8 cellular contexts compared by ENCODE assay signal in the genomic region with DNA sequence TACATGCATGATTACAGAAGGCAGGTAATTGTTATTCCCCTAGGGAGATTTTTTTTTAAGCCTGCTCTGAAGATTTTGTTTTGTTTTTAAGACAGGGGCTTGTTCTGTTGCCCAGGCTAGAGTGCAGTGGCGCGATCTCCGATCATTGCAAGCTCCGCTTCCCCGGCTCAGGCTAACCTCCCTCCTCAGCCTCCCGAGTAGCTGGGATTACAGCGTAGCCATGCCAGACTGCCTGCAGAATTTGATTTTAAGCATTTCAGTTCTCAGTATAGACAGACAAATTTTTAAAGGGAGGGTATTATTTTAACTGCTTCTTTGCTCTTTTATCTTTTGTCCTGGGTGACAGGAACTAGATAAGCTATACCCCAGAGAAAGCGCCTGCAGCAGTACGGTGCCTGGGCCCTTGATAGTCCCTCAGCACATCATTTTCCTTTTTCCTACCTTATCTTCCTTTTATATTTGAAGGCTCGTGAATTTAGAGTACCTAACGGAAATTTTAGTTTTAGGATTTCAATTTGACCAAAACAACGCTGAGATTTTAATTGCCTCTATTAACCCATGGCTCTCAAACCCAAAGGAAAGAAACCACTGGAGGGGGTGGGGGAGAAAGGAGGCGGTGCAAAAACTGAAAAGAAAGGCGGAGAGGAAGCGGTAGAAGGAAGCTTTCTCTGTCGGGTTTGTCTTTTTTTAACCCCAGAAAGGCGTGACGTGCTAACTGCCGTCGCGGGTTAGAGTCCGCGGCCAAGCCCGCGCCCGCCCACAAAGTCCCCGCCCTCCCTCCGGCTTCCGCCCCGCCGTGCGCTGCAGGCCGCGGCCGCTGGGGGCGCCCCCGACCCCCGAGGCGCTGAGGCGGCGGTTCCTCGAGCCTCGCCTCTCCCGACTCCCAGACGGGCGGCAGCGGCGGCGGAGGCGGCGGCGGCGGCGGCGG. TPM values are rescaled to one million over a fixed set of nuclear protein-coding genes. Genes with fewer than 3 reads are reported as not detected.
DNase-seq lines count a peak whose midpoint lies in the region; ATAC-seq and TF ChIP-seq lines count a peak whose summit lies in the region.

A gene (plus strand): TSS at position 886 of the 928 bp plus-strand sequence. CDS start 329 bp downstream, outside the sequence.

- no peaks in the 10 kb centered on the region for H3K27me3 ChIP-seq in CD8-positive, alpha-beta memory T cell (ENCODE audit: insufficient read depth, low read length, poor library complexity, severe bottlenecking)
- H3K27me3 ChIP-seq in effector memory CD4-positive, alpha-beta T cell (replicated peaks; ENCODE audit: control insufficient read depth, insufficient read depth, low read length, poor library complexity, severe bottlenecking), result no peaks in the 10 kb centered on the region
- H3K27me3 ChIP-seq in mesendoderm (ENCODE audit: insufficient read depth, low read length, poor library complexity), result no peaks in the 10 kb centered on the region

- H3K36me3 ChIP-seq in CD8-positive, alpha-beta memory T cell (ENCODE audit: insufficient read depth, low read length), result no peaks in the 10 kb centered on the region
- H3K36me3 ChIP-seq in effector memory CD4-positive, alpha-beta T cell (ENCODE audit: control insufficient read depth, insufficient read depth, low read length), result no peaks in the 10 kb centered on the region
- H3K36me3 ChIP-seq in mesendoderm (ENCODE audit: control insufficient read depth, insufficient read depth, low read length), result no peaks in the 10 kb centered on the region

- peaks cover 0 to 4% (median 0%) of the 10 kb centered on the region in 3 donors for H3K36me3 Mint-ChIP-seq in CD8-positive, alpha-beta memory T cell
- no peaks in the 10 kb centered on the region for H3K36me3 Mint-ChIP-seq in activated CD8-positive, alpha-beta T cell treated with anti-CD3 and anti-CD28 coated beads for 36 hours (ENCODE audit: low read depth)

- peaks cover 34 to 45% (median 40%) of the 10 kb centered on the region in 3 donors for H3K4me1 Mint-ChIP-seq in CD8-positive, alpha-beta memory T cell
- peaks cover 35% of the 10 kb centered on the region for H3K4me1 Mint-ChIP-seq in activated CD8-positive, alpha-beta T cell treated with anti-CD3 and anti-CD28 coated beads for 36 hours (ENCODE audit: low read depth)

- DNase-seq in CD8-positive, alpha-beta memory T cell, result peak; percentile 82 to 91 (median 89)
- DNase-seq in NCI-H82 treated with DMSO at 0.1 percent for 48 hours (lab: John Stamatoyannopoulos, UW; ENCODE audit: unreplicated experiment) (peak; percentile 77), mesendoderm (peak; percentile 95)
- DNase-seq in activated CD8-positive, alpha-beta T cell treated with anti-CD3 and anti-CD28 coated beads for 36 hours, result peak; percentile 91
- DNase-seq in effector memory CD4-positive, alpha-beta T cell, result peak; percentile 82 to 88 (median 83)
- DNase-seq in stimulated activated CD8-positive, alpha-beta memory T cell treated with anti-CD3 and anti-CD28 coated beads, Interleukin-12 subunit alpha, Interleukin-12 subunit beta, amount 100 ng/mL, for 24 hours (ENCODE audit: extremely low read depth), result peak; percentile 73

- no peak within 1 kb of the TSS for H2BK120ac ChIP-seq in mesendoderm (ENCODE audit: low read depth, low read length)

- H3K4me3 ChIP-seq in CD8-positive, alpha-beta memory T cell (ENCODE audit: low read length), result peak within 1 kb of the TSS; percentile 61
- H3K4me3 ChIP-seq in effector memory CD4-positive, alpha-beta T cell (ENCODE audit: insufficient read depth, low read depth, low read length, poor library complexity, severe bottlenecking), result peak within 1 kb of the TSS; percentile 65
- peak within 1 kb of the TSS; percentile 69 for H3K4me3 ChIP-seq in mesendoderm (ENCODE audit: low read length)

- H3K4me2 ChIP-seq in mesendoderm (ENCODE audit: low read length), result peak within 1 kb of the TSS; percentile 79

- intact Hi-C loops in activated CD8-positive, alpha-beta T cell treated with anti-CD3 and anti-CD28 coated beads for 36 hours (cut with micrococcal nuclease), result loop anchor here (2.0 to 10.0 kb wide), 3 partner anchors 83 to 787 kb away; no protein-coding TSS in a partner anchor

- peak within 1 kb of the TSS; percentile 72 for H3K9ac ChIP-seq in mesendoderm (ENCODE audit: low read length)

- peak within 1 kb of the TSS; percentile 94 for H3K56ac ChIP-seq in mesendoderm (ENCODE audit: low read length)

- H3K27me3 Mint-ChIP-seq in CD8-positive, alpha-beta memory T cell, result no peaks in the 10 kb centered on the region
- no peaks in the 10 kb centered on the region for H3K27me3 Mint-ChIP-seq in activated CD8-positive, alpha-beta T cell treated with anti-CD3 and anti-CD28 coated beads for 36 hours

- H3K4me1 ChIP-seq in CD8-positive, alpha-beta memory T cell (ENCODE audit: insufficient read depth, low read length), result peaks cover 28% of the 10 kb centered on the region
- peaks cover 19% of the 10 kb centered on the region for H3K4me1 ChIP-seq in effector memory CD4-positive, alpha-beta T cell (ENCODE audit: control insufficient read depth, insufficient read depth, low read length, poor library complexity, severe bottlenecking)
- no peaks in the 10 kb centered on the region for H3K4me1 ChIP-seq in mesendoderm (ENCODE audit: control insufficient read depth, low read depth, low read length)

- CTCF ChIA-PET in CD8-positive, alpha-beta memory T cell (lab: Charles Lee), result interaction anchor here (0.7 to 4.7 kb wide), 26 partner anchors 8 to 359 kb away, joined by 3 to 90 read pairs (median 4); a partner anchor contains a TSS
- CTCF ChIA-PET in activated CD8-positive, alpha-beta T cell treated with anti-CD3 and anti-CD28 coated beads for 36 hours (lab: Charles Lee), result interaction anchor here (0.6 to 7.7 kb wide), 32 partner anchors 8 to 552 kb away, joined by 3 to 134 read pairs (median 10); a partner anchor contains a TSS

- H3K9me3 ChIP-seq in CD8-positive, alpha-beta memory T cell (ENCODE audit: low read length), result no peaks in the 10 kb centered on the region
- H3K9me3 ChIP-seq in effector memory CD4-positive, alpha-beta T cell (ENCODE audit: control insufficient read depth, low read length), result no peaks in the 10 kb centered on the region

- no peak within 1 kb of the TSS for H4K8ac ChIP-seq in mesendoderm (ENCODE audit: low read depth, low read length)

- WGBS in mesendoderm (ENCODE audit: extremely low coverage, insufficient coverage, low lambda C conversion rate), result no CpG with 5 or more reads among the region's 55 CpGs

- H3K4me3 Mint-ChIP-seq in CD8-positive, alpha-beta memory T cell, result peak within 1 kb of the TSS; percentile 91 to 98 (median 95)
- peak within 1 kb of the TSS; percentile 95 for H3K4me3 Mint-ChIP-seq in activated CD8-positive, alpha-beta T cell treated with anti-CD3 and anti-CD28 coated beads for 36 hours

- peak within 1 kb of the TSS; percentile 81 to 99 (median 94) for H3K27ac Mint-ChIP-seq in CD8-positive, alpha-beta memory T cell
- H3K27ac Mint-ChIP-seq in activated CD8-positive, alpha-beta T cell treated with anti-CD3 and anti-CD28 coated beads for 36 hours, result peak within 1 kb of the TSS; percentile 84

- peak within 1 kb of the TSS; percentile 48 for H3K23ac ChIP-seq in mesendoderm (ENCODE audit: low read length)

- H2BK5ac ChIP-seq in mesendoderm (ENCODE audit: low read length), result peak within 1 kb of the TSS; percentile 6

- peaks cover 5% of the 10 kb centered on the region for H3K79me1 ChIP-seq in mesendoderm (ENCODE audit: low read length)

- H3K9me3 Mint-ChIP-seq in CD8-positive, alpha-beta memory T cell, result no peaks in the 10 kb centered on the region
- H3K9me3 Mint-ChIP-seq in activated CD8-positive, alpha-beta T cell treated with anti-CD3 and anti-CD28 coated beads for 36 hours, result no peaks in the 10 kb centered on the region

- ATAC-seq in GM19397 (IDR thresholded peaks at IDR 0.05; ENCODE audit: unreplicated experiment) (peak; percentile 82), HG03558 (IDR thresholded peaks at IDR 0.05; ENCODE audit: extremely low read depth, unreplicated experiment) (peak; percentile 69)
- peak; percentile 88 for ATAC-seq in activated CD8-positive, alpha-beta T cell treated with anti-CD3 and anti-CD28 coated beads for 36 hours

- peak; percentile 66 for TF ChIP-seq CTCF in activated CD8-positive, alpha-beta T cell treated with anti-CD3 and anti-CD28 coated beads for 36 hours (IDR thresholded peaks at IDR 0.05)

- H3K18ac ChIP-seq in mesendoderm (ENCODE audit: low read length), result peak within 1 kb of the TSS; percentile 93

- no peak within 1 kb of the TSS for H4K5ac ChIP-seq in mesendoderm (ENCODE audit: low read length)

- H3K79me2 ChIP-seq in mesendoderm (ENCODE audit: control insufficient read depth, insufficient read depth, low read length), result peaks cover 20% of the 10 kb centered on the region

- peak within 1 kb of the TSS; percentile 47 for H2BK15ac ChIP-seq in mesendoderm (replicated peaks; ENCODE audit: low read depth)

- no peak within 1 kb of the TSS for H2AK5ac ChIP-seq in mesendoderm (ENCODE audit: low read length)

- peak within 1 kb of the TSS; percentile 44 for H3K27ac ChIP-seq in CD8-positive, alpha-beta memory T cell (ENCODE audit: low read depth, low read length)
- peak within 1 kb of the TSS; percentile 59 for H3K27ac ChIP-seq in effector memory CD4-positive, alpha-beta T cell (ENCODE audit: insufficient read depth, low read length, poor library complexity, severe bottlenecking)
- peak within 1 kb of the TSS; percentile 58 for H3K27ac ChIP-seq in mesendoderm (ENCODE audit: low read depth, low read length)

- POLR2A ChIA-PET in CD8-positive, alpha-beta memory T cell (lab: Charles Lee), result interaction anchor here (0.6 to 4.3 kb wide), 8 partner anchors 10 to 1909 kb away, joined by 3 to 37 read pairs (median 6); a partner anchor contains a TSS
- POLR2A ChIA-PET in activated CD8-positive, alpha-beta T cell treated with anti-CD3 and anti-CD28 coated beads for 36 hours (lab: Charles Lee), result interaction anchor here (0.6 to 4.0 kb wide), 11 partner anchors 8 to 133 kb away, joined by 3 to 19 read pairs (median 3); a partner anchor contains a TSS

- peak within 1 kb of the TSS; percentile 85 for H3K4ac ChIP-seq in mesendoderm (ENCODE audit: low read depth, low read length)

RNA-seq across cellular contexts. Expression of the gene that starts here (rescaled TPM):
- total RNA-seq in CD8-positive, alpha-beta memory T cell, result 10 to 100 TPM; 19.4 to 21.0 TPM
- 2.1 TPM for polyA plus RNA-seq in CD8-positive, alpha-beta memory T cell
- total RNA-seq in activated CD8-positive, alpha-beta T cell treated with anti-CD3 and anti-CD28 coated beads for 36 hours, result 10 to 100 TPM; 10.4 to 12.6 TPM
- polyA plus RNA-seq in mesendoderm (2013, experiment 1 of 2), result 6.8 TPM
- 7.0 TPM for polyA plus RNA-seq in mesendoderm (2013, experiment 2 of 2)

Comparison
In these comparisons a context has a peak if more than half of its experiments do, and no peak if none do; other contexts are left out.
1. Peak in every context shown above with its lines: DNase-seq, ATAC-seq, H3K4me3 ChIP-seq and H3K27ac ChIP-seq.